In the genomic region with DNA sequence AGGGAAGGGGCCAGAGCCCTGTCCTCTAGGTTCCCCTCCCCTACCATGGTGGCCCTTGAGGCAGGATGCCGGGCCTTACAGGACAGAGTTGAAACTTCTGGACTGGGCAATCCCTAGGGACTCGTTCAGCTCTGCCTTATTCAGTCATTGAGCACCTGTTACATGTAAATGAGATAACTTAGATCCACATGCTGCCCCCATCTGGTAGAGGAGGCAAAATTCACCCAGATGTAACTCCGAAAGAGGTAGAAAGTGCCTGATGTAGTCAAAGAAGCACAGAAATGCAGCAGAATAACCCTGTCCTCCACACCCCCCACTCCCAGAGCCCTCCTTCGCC, we compare ENCODE assay signal across 8 cellular contexts. TPM values are rescaled to one million over a fixed set of nuclear protein-coding genes. Genes with fewer than 3 reads are reported as not detected.
DNase-seq lines count a peak whose midpoint lies in the region; ATAC-seq and TF ChIP-seq lines count a peak whose summit lies in the region.

No MANE protein-coding gene starts in this region.

- H3K36me3 ChIP-seq in SK-N-MC (ENCODE audit: insufficient read depth, low read length) (no peaks in the 10 kb centered on the region), breast epithelium (no peaks in the 10 kb centered on the region), spleen (no peaks in the 10 kb centered on the region)

- H3K27ac Mint-ChIP-seq in immature natural killer cell: no peak overlapping the region

- peak; percentile 58 for DNase-seq in stimulated activated CD4-positive, alpha-beta T cell treated with anti-CD3 and anti-CD28 coated beads, Interleukin-15, amount 100 ng/mL, for 24 hours
- no peak for DNase-seq in stimulated activated CD4-positive, alpha-beta T cell treated with anti-CD3 and anti-CD28 coated beads, Interleukin-4, amount 100 ng/mL, for 4 hours
- DNase-seq in NCI-H1105 treated with DMSO at 0.1 percent for 48 hours (lab: John Stamatoyannopoulos, UW) (peak; percentile 88), SK-N-MC (ENCODE audit: low read depth, low spot score) (peak; percentile 50), breast epithelium (ENCODE audit: low spot score in 2 of 2) (peak in 1 of 2 donors; percentile 72), immature natural killer cell (peak; percentile 3 to 18 (median 15)), spleen (no peak)

- no peaks in the 10 kb centered on the region for H3K36me3 Mint-ChIP-seq in immature natural killer cell

- peaks cover 14 to 32% (median 18%) of the 10 kb centered on the region in 3 donors for H3K27me3 Mint-ChIP-seq in immature natural killer cell (ENCODE audit: low read depth in 3 of 3)

- H3K9me3 ChIP-seq in SK-N-MC (ENCODE audit: low read depth, low read length): no peaks in the 10 kb centered on the region
- no peaks in the 10 kb centered on the region for H3K9me3 ChIP-seq in breast epithelium
- H3K9me3 ChIP-seq in spleen: peaks cover 0 to 8% (median 2%) of the 10 kb centered on the region in 8 donors

- ATAC-seq in HG02840 (IDR thresholded peaks at IDR 0.05; ENCODE audit: low FRiP score, unreplicated experiment): peak; percentile 67

- peak overlapping the region; percentile 39 to 73 (median 57) for H3K4me3 Mint-ChIP-seq in immature natural killer cell

- H3K27ac ChIP-seq in SK-N-MC (no peak overlapping the region), breast epithelium (peak overlapping the region; percentile 66 to 80), spleen (peak overlapping the region in 5 of 8 donors; percentile 83 to 88 (median 85))

- intact Hi-C loops in breast epithelium (cut with DNase I; ENCODE audit: low total_unique reads): no loop called here
- intact Hi-C loops in spleen (cut with DNase I; ENCODE audit: low total_unique reads): loop anchor here (5.0 kb wide), 1 partner anchor 36 kb away; no protein-coding TSS in a partner anchor

- H3K4me1 ChIP-seq in breast epithelium (no peaks in the 10 kb centered on the region), spleen (peaks cover 23 to 54% (median 41%) of the 10 kb centered on the region in 6 donors)

- WGBS in spleen, 5 donors: 0 to 2% (median 1%) methylated on average over 4 of the region's 4 CpGs

- peaks cover 0 to 6% (median 0%) of the 10 kb centered on the region in 6 donors for H3K9me3 Mint-ChIP-seq in immature natural killer cell

- H3K27me3 ChIP-seq in breast epithelium (no peaks in the 10 kb centered on the region), spleen (replicated peaks in 1 of 7) (peaks cover 0 to 66% (median 23%) of the 10 kb centered on the region in 7 donors)

- TF ChIP-seq CTCF in breast epithelium (IDR thresholded peaks at IDR 0.05) (peak; percentile 54 to 71 (median 59)), spleen (IDR thresholded peaks at IDR 0.05 in 8 of 11, conservative IDR thresholded peaks at IDR 0.05 in 3 of 11) (peak in 10 of 11 experiments; percentile 24 to 78 (median 63))

- H3K9ac ChIP-seq in SK-N-MC (ENCODE audit: insufficient read length): no peak overlapping the region

- TF ChIP-seq POLR2A in breast epithelium (IDR thresholded peaks at IDR 0.05) (no peak), spleen (IDR thresholded peaks at IDR 0.05) (no peak)

- peaks cover 16 to 18% of the 10 kb centered on the region in 2 donors for H3K4me1 Mint-ChIP-seq in immature natural killer cell

- H3K4me3 ChIP-seq in SK-N-MC (peak overlapping the region; percentile 75), breast epithelium (peak overlapping the region; percentile 60 to 81 (median 63)), spleen (peak overlapping the region; percentile 23 to 72 (median 50))

RNA-seq across cellular contexts. Expression of a gene that starts 1.5 kb away (rescaled TPM):
- total RNA-seq in breast epithelium: 10 to 100 TPM in 2 of 3 donors, 1 to 10 TPM in 1; 6.2 to 29.6 (median 11.4) TPM
- 1 to 10 TPM in 1 of 3 donors, under 1 TPM in 1, not detected in 1; 0.26 to 1.3 TPM for polyA plus RNA-seq in immature natural killer cell
- 10 to 100 TPM; 12.5 to 44.9 (median 36.7) TPM for total RNA-seq in spleen
- 10 to 100 TPM; 11.2 to 14.6 (median 13.1) TPM for polyA plus RNA-seq in spleen

Comparison
In these comparisons a context has a peak if more than half of its experiments do, and no peak if none do; other contexts are left out.
1. DNase-seq: peak in stimulated activated CD4-positive, alpha-beta T cell treated with anti-CD3 and anti-CD28 coated beads, Interleukin-15, amount 100 ng/mL, for 24 hours (single experiment), NCI-H1105 treated with DMSO at 0.1 percent for 48 hours (single experiment), SK-N-MC (single experiment) and immature natural killer cell (3 of 3); none in stimulated activated CD4-positive, alpha-beta T cell treated with anti-CD3 and anti-CD28 coated beads, Interleukin-4, amount 100 ng/mL, for 4 hours (0 of 2) and spleen (single experiment).
2. Peak in every context shown above with its lines, with median percentiles within 50 percentile points of each other: H3K4me3 ChIP-seq.